In the genomic region with DNA sequence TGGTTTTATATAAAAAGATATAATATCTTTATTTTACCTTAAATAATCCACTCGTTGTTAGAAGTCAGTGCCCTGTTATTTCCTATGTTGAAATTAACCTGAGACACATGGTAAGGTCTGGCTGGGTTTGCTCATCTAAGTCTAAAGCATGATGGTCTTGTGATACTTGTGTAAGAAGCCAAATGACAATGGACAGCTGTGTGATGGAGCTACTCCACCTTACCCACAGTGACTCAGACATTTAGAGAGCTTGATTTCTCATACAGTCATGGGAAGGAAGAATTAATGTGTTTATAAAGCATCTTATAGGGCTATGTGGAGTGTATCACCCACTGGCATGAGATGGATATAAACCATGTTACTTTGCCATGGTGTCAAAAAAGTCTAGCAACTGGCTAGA, we compare ENCODE assay signal across 31 cellular contexts. TPM values are rescaled to one million over a fixed set of nuclear protein-coding genes. Genes with fewer than 3 reads are reported as not detected.
A peak's percentile ranks its signal among the peaks of the same experiment; 100 is the strongest.
DNase-seq lines count a peak whose midpoint lies in the region; ATAC-seq and TF ChIP-seq lines count a peak whose summit lies in the region.
"Had no signal": no experiment of that assay in that cellular context is flagged by ENCODE, and none has a peak within 500 bp of the region (broad histone marks: within the 10 kb centered on the region; RNA-seq: fewer than 3 reads in every experiment).

No MANE protein-coding gene starts in this region.

- POLR2A ChIA-PET in activated CD4-positive, alpha-beta T cell treated with anti-CD3 and anti-CD28 coated beads for 36 hours (lab: Charles Lee): no interaction called here

- no peaks in the 10 kb centered on the region for H3K36me3 Mint-ChIP-seq in activated CD4-positive, alpha-beta T cell treated with anti-CD3 and anti-CD28 coated beads for 36 hours (ENCODE audit: low read depth)
- H3K36me3 Mint-ChIP-seq in activated CD4-positive, alpha-beta T cell treated with anti-CD3 and anti-CD28 coated beads, Interleukin-2, amount 10 ng/mL, durations not matched to agents 24 days and 14 days (ENCODE audit: low read depth): no peaks in the 10 kb centered on the region
- H3K36me3 Mint-ChIP-seq: naive thymus-derived CD8-positive, alpha-beta T cell had no signal

- no peak for TF ChIP-seq POLR2A in GM18505 (IDR thresholded peaks at IDR 0.05; ENCODE audit: borderline replicate concordance, extremely low read depth, insufficient read depth, insufficient read length)

- H3K9me3 Mint-ChIP-seq in activated CD4-positive, alpha-beta T cell treated with anti-CD3 and anti-CD28 coated beads for 36 hours (ENCODE audit: low read depth): no peaks in the 10 kb centered on the region
- no peaks in the 10 kb centered on the region for H3K9me3 Mint-ChIP-seq in activated CD4-positive, alpha-beta T cell treated with anti-CD3 and anti-CD28 coated beads, Interleukin-2, amount 10 ng/mL, durations not matched to agents 24 days and 14 days
- H3K9me3 Mint-ChIP-seq: activated T-cell treated with anti-CD3 and anti-CD28 coated beads, Interleukin-2, amount 50 U/mL, for 24 hours; naive thymus-derived CD8-positive, alpha-beta T cell had no signal

- intact Hi-C loops in activated CD4-positive, alpha-beta T cell treated with anti-CD3 and anti-CD28 coated beads for 36 hours (cut with DNase I, micrococcal nuclease): loop anchor here (5.0 to 10.0 kb wide), 4 partner anchors 572 to 702 kb away; no protein-coding TSS in a partner anchor
- intact Hi-C loops in activated CD4-positive, alpha-beta T cell treated with anti-CD3 and anti-CD28 coated beads, Interleukin-2, amount 10 ng/mL, durations not matched to agents 24 days and 14 days (cut with micrococcal nuclease): loop anchor here (5.0 kb wide), 1 partner anchor 699 kb away; no protein-coding TSS in a partner anchor

- no peaks in the 10 kb centered on the region for H3K4me1 Mint-ChIP-seq in activated CD4-positive, alpha-beta T cell treated with anti-CD3 and anti-CD28 coated beads for 36 hours
- H3K4me1 Mint-ChIP-seq in activated CD4-positive, alpha-beta T cell treated with anti-CD3 and anti-CD28 coated beads, Interleukin-2, amount 10 ng/mL, durations not matched to agents 24 days and 14 days: no peaks in the 10 kb centered on the region
- H3K4me1 Mint-ChIP-seq: B cell; naive thymus-derived CD8-positive, alpha-beta T cell had no signal

- TF ChIP-seq CTCF in fibroblast of the aortic adventitia (IDR thresholded peaks at IDR 0.05; ENCODE audit: insufficient read depth, low read length): no peak

- H3K4me3 ChIP-seq in fibroblast of the aortic adventitia (ENCODE audit: low read depth, low read length): no peak overlapping the region
- H3K4me3 ChIP-seq: adrenal gland, GM12878, heart right ventricle, SJCRH30, upper lobe of left lung had no signal

- peaks cover 9% of the 10 kb centered on the region for H3K27me3 Mint-ChIP-seq in activated CD4-positive, alpha-beta T cell treated with anti-CD3 and anti-CD28 coated beads for 36 hours
- peaks cover 22% of the 10 kb centered on the region for H3K27me3 Mint-ChIP-seq in activated CD4-positive, alpha-beta T cell treated with anti-CD3 and anti-CD28 coated beads, Interleukin-2, amount 10 ng/mL, durations not matched to agents 24 days and 14 days

- DNase-seq in activated CD4-positive, alpha-beta T cell treated with anti-CD3 and anti-CD28 coated beads for 36 hours: no peak
- DNase-seq in activated CD4-positive, alpha-beta T cell treated with anti-CD3 and anti-CD28 coated beads, Interleukin-2, amount 10 ng/mL, durations not matched to agents 24 days and 14 days: no peak
- DNase-seq in SW480 (ENCODE audit: low spot score): peak; percentile 68
- DNase-seq in fibroblast of the aortic adventitia (ENCODE audit: low read depth): peak; percentile 34
- DNase-seq in stromal cell of bone marrow (ENCODE audit: low read depth): peak; percentile 9
- no peak for DNase-seq in DMS 273 treated with DMSO at 0.1 percent for 48 hours (lab: John Stamatoyannopoulos, UW)
- DNase-seq: 8988T; activated CD4-positive, CD25-positive, alpha-beta regulatory T cell treated with anti-CD3 and anti-CD28 coated beads, Interleukin-2, amount 50 U/mL, for 72 hours; activated CD8-positive, alpha-beta memory T cell treated with anti-CD3 and anti-CD28 coated beads for 24 hours; activated naive CD4-positive, alpha-beta T cell; activated T-cell treated with anti-CD3 and anti-CD28 coated beads, Interleukin-2, amount 50 U/mL, for 24 hours; adrenal gland; cortex of kidney; DMS79 treated with DMSO at 0.1 percent for 48 hours; heart right ventricle; left colon; naive thymus-derived CD8-positive, alpha-beta T cell; NCI-H1436; NCI-H524; NK-92 treated with Interleukin-12 subunit alpha and Interleukin-12 subunit beta, amount 100 ng/mL, for 24 hours; SJCRH30; small intestine; stimulated activated CD4-positive, alpha-beta T cell treated with anti-CD3 and anti-CD28 coated beads, Interleukin-2, amount 100 ng/mL, for 24 hours; upper lobe of left lung had no signal

- ATAC-seq in activated CD4-positive, alpha-beta T cell treated with anti-CD3 and anti-CD28 coated beads for 36 hours: peak; percentile 26
- ATAC-seq in GM18505 (IDR thresholded peaks at IDR 0.05; ENCODE audit: unreplicated experiment): no peak
- ATAC-seq in HG03342 (IDR thresholded peaks at IDR 0.05; ENCODE audit: unreplicated experiment): no peak
- ATAC-seq: GM12878; naive thymus-derived CD8-positive, alpha-beta T cell had no signal

- H3K27ac Mint-ChIP-seq in activated CD4-positive, alpha-beta T cell treated with anti-CD3 and anti-CD28 coated beads for 36 hours: no peak overlapping the region
- no peak overlapping the region for H3K27ac Mint-ChIP-seq in activated CD4-positive, alpha-beta T cell treated with anti-CD3 and anti-CD28 coated beads, Interleukin-2, amount 10 ng/mL, durations not matched to agents 24 days and 14 days
- H3K27ac Mint-ChIP-seq: activated T-cell treated with anti-CD3 and anti-CD28 coated beads, Interleukin-2, amount 50 U/mL, for 24 hours; B cell; naive thymus-derived CD8-positive, alpha-beta T cell had no signal

- H3K4me3 Mint-ChIP-seq in activated CD4-positive, alpha-beta T cell treated with anti-CD3 and anti-CD28 coated beads for 36 hours: no peak overlapping the region
- H3K4me3 Mint-ChIP-seq in activated CD4-positive, alpha-beta T cell treated with anti-CD3 and anti-CD28 coated beads, Interleukin-2, amount 10 ng/mL, durations not matched to agents 24 days and 14 days: no peak overlapping the region
- H3K4me3 Mint-ChIP-seq: activated T-cell treated with anti-CD3 and anti-CD28 coated beads, Interleukin-2, amount 50 U/mL, for 24 hours; B cell; naive thymus-derived CD8-positive, alpha-beta T cell had no signal

- CTCF ChIA-PET in activated CD4-positive, alpha-beta T cell treated with anti-CD3 and anti-CD28 coated beads for 36 hours (lab: Charles Lee): interaction anchor here (0.8 to 2.2 kb wide), 3 partner anchors 15 to 697 kb away, joined by 3 to 6 read pairs (median 4); no protein-coding TSS in a partner anchor

RNA-seq across cellular contexts. Expression of gene CTCFL, which starts 11.7 kb away (rescaled TPM):
- total RNA-seq in activated CD4-positive, alpha-beta T cell treated with anti-CD3 and anti-CD28 coated beads for 36 hours: not detected
- not detected in 2 replicates for total RNA-seq in activated CD4-positive, alpha-beta T cell treated with anti-CD3 and anti-CD28 coated beads, Interleukin-2, amount 10 ng/mL, durations not matched to agents 24 days and 14 days
- not detected in 2 replicates for total RNA-seq in fibroblast of the aortic adventitia (ENCODE audit: low replicate concordance)
- total RNA-seq: B cell; fibroblast of lung; heart right ventricle; left colon; naive thymus-derived CD8-positive, alpha-beta T cell; omental fat pad; T-helper 1 cell treated with Interleukin-12 subunit alpha and Interleukin-12 subunit beta and Interleukin-4 antibody, amounts not matched to agents 30 ng/mL and 1 ng/mL, for 36 hours had no signal

RNA-seq across cellular contexts. Expression of gene PCK1, which starts 47.7 kb away (rescaled TPM):
- total RNA-seq in activated CD4-positive, alpha-beta T cell treated with anti-CD3 and anti-CD28 coated beads for 36 hours: not detected
- total RNA-seq in activated CD4-positive, alpha-beta T cell treated with anti-CD3 and anti-CD28 coated beads, Interleukin-2, amount 10 ng/mL, durations not matched to agents 24 days and 14 days: not detected in 2 replicates
- total RNA-seq in fibroblast of the aortic adventitia (ENCODE audit: low replicate concordance): not detected in 2 replicates
- total RNA-seq: B cell; naive thymus-derived CD8-positive, alpha-beta T cell; SJCRH30; T-helper 1 cell treated with Interleukin-12 subunit alpha and Interleukin-12 subunit beta and Interleukin-4 antibody, amounts not matched to agents 30 ng/mL and 1 ng/mL, for 36 hours had no signal

Comparison
In these comparisons a context has a peak if more than half of its experiments do, and no peak if none do; other contexts are left out.
1. DNase-seq: peak in SW480 (single experiment), fibroblast of the aortic adventitia (single experiment) and stromal cell of bone marrow (single experiment); none in activated CD4-positive, alpha-beta T cell treated with anti-CD3 and anti-CD28 coated beads for 36 hours (single experiment), activated CD4-positive, alpha-beta T cell treated with anti-CD3 and anti-CD28 coated beads, Interleukin-2, amount 10 ng/mL, durations not matched to agents 24 days and 14 days (single experiment) and DMS 273 treated with DMSO at 0.1 percent for 48 hours (single experiment).